Comparison of ENCODE assay signal across 1 cellular context in genomic region chr13:91349992-91350911, GRCh38.
TF ChIP-seq lines count a peak whose summit lies in the region.

No MANE protein-coding gene starts in this region.

TF ChIP-seq in IMR-90, 13 proteins besides CTCF, POLR2A, EP300 and RAD21:
- TF ChIP-seq MXI1 (IDR thresholded peaks at IDR 0.05; ENCODE audit: borderline replicate concordance, low read depth, low read length) (0 out of 2 replicates have a peak, but pooled peaks have one; percentile 19), RFX5 (IDR thresholded peaks at IDR 0.05; ENCODE audit: low read depth, low read length) (no peak)
TF ChIP-seq in IMR-90: peak in this region for 1.
